Comparison of ENCODE assay signal across 8 cellular contexts in genomic region chrX:53082773-53083616, GRCh38. TPM values are rescaled to one million over a fixed set of nuclear protein-coding genes. Genes with fewer than 3 reads are reported as not detected.
DNase-seq lines count a peak whose midpoint lies in the region; ATAC-seq and TF ChIP-seq lines count a peak whose summit lies in the region.

No MANE protein-coding gene starts in this region.

- CTCF ChIA-PET in MCF 10A (lab: Yijun Ruan, JAX), result interaction anchor here (0.6 to 1.3 kb wide), 2 partner anchors 9 to 10 kb away, joined by 3 to 10 read pairs; no protein-coding TSS in a partner anchor

- H3K27me3 Mint-ChIP-seq in MCF 10A (ENCODE audit: insufficient read depth, unreplicated experiment), result peaks cover 87% of the 10 kb centered on the region

- H3K27me3 ChIP-seq in right atrium auricular region (no peaks in the 10 kb centered on the region), mononuclear cell (ENCODE audit: insufficient read depth, low read length) (no peaks in the 10 kb centered on the region)

- peaks cover 0 to 21% of the 10 kb centered on the region in 2 donors for H3K4me1 ChIP-seq in right atrium auricular region
- peaks cover 11% of the 10 kb centered on the region for H3K4me1 ChIP-seq in mononuclear cell (ENCODE audit: insufficient read depth, low read length)

- no peaks in the 10 kb centered on the region for H3K9me3 ChIP-seq in right atrium auricular region
- H3K9me3 ChIP-seq in mononuclear cell (ENCODE audit: low read depth, low read length), result no peaks in the 10 kb centered on the region

- peaks cover 34% of the 10 kb centered on the region for H3K4me1 Mint-ChIP-seq in MCF 10A (ENCODE audit: insufficient read depth, unreplicated experiment)

- ATAC-seq in left ventricle myocardium superior, result no peak
- ATAC-seq in GM21423 (IDR thresholded peaks at IDR 0.05; ENCODE audit: unreplicated experiment), result no peak

- H3K36me3 ChIP-seq in right atrium auricular region, result peaks cover 14% of the 10 kb centered on the region

- H3K36me3 Mint-ChIP-seq in MCF 10A (ENCODE audit: insufficient read depth, unreplicated experiment), result peaks cover 57% of the 10 kb centered on the region

- no peak for TF ChIP-seq CTCF in right atrium auricular region (IDR thresholded peaks at IDR 0.05)
- TF ChIP-seq CTCF in MCF 10A (IDR thresholded peaks at IDR 0.05; ENCODE audit: unreplicated experiment), result no peak

- POLR2A ChIA-PET in MCF 10A (lab: Yijun Ruan, JAX), result interaction anchor here (0.7 to 3.0 kb wide), 6 partner anchors 11 to 1385 kb away, joined by 3 to 40 read pairs (median 4); partner anchors contain the start of gene KANTR

- peak overlapping the region; percentile 56 to 71 for H3K4me3 ChIP-seq in right atrium auricular region
- H3K4me3 ChIP-seq in mononuclear cell (ENCODE audit: low read length), result peak overlapping the region; percentile 47

- H3K27ac ChIP-seq in right atrium auricular region, result peak overlapping the region; percentile 89 to 94

- peak overlapping the region; percentile 83 for H3K27ac Mint-ChIP-seq in MCF 10A (ENCODE audit: low read depth, unreplicated experiment)

- H3K4me3 Mint-ChIP-seq in MCF 10A (ENCODE audit: unreplicated experiment), result peak overlapping the region; percentile 96

- intact Hi-C loops in left ventricle myocardium superior (cut with micrococcal nuclease), result no loop called here
- intact Hi-C loops in MCF 10A (cut with micrococcal nuclease), result no loop called here

- no peak for DNase-seq in right atrium auricular region (ENCODE audit: low spot score)
- DNase-seq in left ventricle myocardium superior, result no peak
- DNase-seq in MCF 10A (ENCODE audit: unreplicated experiment), result no peak
- DNase-seq in NCI-H2081 (lab: John Stamatoyannopoulos, UW), result no peak
- DNase-seq in H4 (ENCODE audit: low spot score), result no peak
- no peak for DNase-seq in AG08396 (ENCODE audit: low spot score)

- H3K9me3 Mint-ChIP-seq in MCF 10A (ENCODE audit: unreplicated experiment), result no peaks in the 10 kb centered on the region

- BruUV-seq in MCF 10A (replicated peaks; lab: Mats Ljungman, UMichigan), result no TSS peak

RNA-seq across cellular contexts. Expression of gene TSPYL2, which starts 0.8 kb away (rescaled TPM):
- 10 to 100 TPM; 39.9 to 44.0 TPM for total RNA-seq in right atrium auricular region
- total RNA-seq in left ventricle myocardium superior, result 38.6 TPM
- total RNA-seq in MCF 10A (2022), result 39.3 and 41.6 TPM in 2 replicates
- 93.8 TPM for total RNA-seq in mononuclear cell
- 7.5 and 10.3 TPM in 2 replicates for total RNA-seq in H4 (2014; rRNA removed; shearing (Covaris generic))

RNA-seq across cellular contexts. Expression of gene KANTR, which starts 10.9 kb away (rescaled TPM):
- total RNA-seq in right atrium auricular region (1 to 10 TPM; 3.3 to 6.0 TPM), left ventricle myocardium superior (4.8 TPM), MCF 10A (2022) (3.4 and 6.3 TPM in 2 replicates), mononuclear cell (6.3 TPM)
- total RNA-seq in H4 (2014; rRNA removed; shearing (Covaris generic)), result 2.4 and 2.7 TPM in 2 replicates

RNA-seq across cellular contexts. Expression of gene GPR173, which starts 34.4 kb away (rescaled TPM):
- total RNA-seq in right atrium auricular region, result 1 to 10 TPM in 1 of 2 donors, under 1 TPM in 1; 0.93 to 2.4 TPM
- total RNA-seq in left ventricle myocardium superior, result 0.50 TPM
- 1.3 TPM in 2 replicates for total RNA-seq in MCF 10A (2022)
- under 0.01 TPM for total RNA-seq in mononuclear cell
- 0.72 and 1.7 TPM in 2 replicates for total RNA-seq in H4 (2014; rRNA removed; shearing (Covaris generic))
